In genomic region chr20:8536219-8536618, GRCh38 we compare ENCODE assay signal across 11 cellular contexts.
DNase-seq lines count a peak whose midpoint lies in the region; ATAC-seq and TF ChIP-seq lines count a peak whose summit lies in the region.
"Had no signal": no experiment of that assay in that cellular context is flagged by ENCODE, and none has a peak within 500 bp of the region (broad histone marks: within the 10 kb centered on the region; RNA-seq: fewer than 3 reads in every experiment).

No MANE protein-coding gene starts in this region.

- ATAC-seq in memory B cell (ENCODE audit: low read depth) = peak; percentile 35
- no peak for ATAC-seq in activated CD8-positive, alpha-beta T cell treated with anti-CD3 and anti-CD28 coated beads, Interleukin-2, amount 10 ng/mL, durations not matched to agents 7 days and 5 days
- no peak for ATAC-seq in WTC11

- H3K4me1 ChIP-seq in BLaER1 (peaks cover 29% of the 10 kb centered on the region), OCI-LY3 (ENCODE audit: low read length) (peaks cover 60% of the 10 kb centered on the region)
- H3K4me1 ChIP-seq: HAP-1 had no signal

- H3K27me3 Mint-ChIP-seq in memory B cell (no peaks in the 10 kb centered on the region), WTC11 (ENCODE audit: low read depth) (no peaks in the 10 kb centered on the region; the same call in 1 of the 2 replicates)
- no peaks in the 10 kb centered on the region for H3K27me3 Mint-ChIP-seq in activated CD8-positive, alpha-beta T cell treated with anti-CD3 and anti-CD28 coated beads, Interleukin-2, amount 10 ng/mL, durations not matched to agents 7 days and 5 days (ENCODE audit: low read depth)
- H3K27me3 Mint-ChIP-seq: CD4-positive, alpha-beta T cell had no signal

- no peaks in the 10 kb centered on the region for H3K36me3 ChIP-seq in BLaER1
- no peaks in the 10 kb centered on the region for H3K36me3 ChIP-seq in OCI-LY3 (replicated peaks; ENCODE audit: low read depth, low read length)
- H3K36me3 ChIP-seq: HAP-1 had no signal

- H3K27ac ChIP-seq in BLaER1 (no peak overlapping the region), OCI-LY3 (ENCODE audit: low read length) (peak overlapping the region; percentile 65)

- H3K36me3 Mint-ChIP-seq in memory B cell (no peaks in the 10 kb centered on the region), WTC11 (no peaks in the 10 kb centered on the region)
- no peaks in the 10 kb centered on the region for H3K36me3 Mint-ChIP-seq in activated CD8-positive, alpha-beta T cell treated with anti-CD3 and anti-CD28 coated beads, Interleukin-2, amount 10 ng/mL, durations not matched to agents 7 days and 5 days (ENCODE audit: low read depth)

- H3K9me3 Mint-ChIP-seq in memory B cell (no peaks in the 10 kb centered on the region), WTC11 (no peaks in the 10 kb centered on the region)
- no peaks in the 10 kb centered on the region for H3K9me3 Mint-ChIP-seq in activated CD8-positive, alpha-beta T cell treated with anti-CD3 and anti-CD28 coated beads, Interleukin-2, amount 10 ng/mL, durations not matched to agents 7 days and 5 days (ENCODE audit: insufficient read depth)
- H3K9me3 Mint-ChIP-seq: CD4-positive, alpha-beta T cell had no signal

- no peaks in the 10 kb centered on the region for H3K79me2 ChIP-seq in OCI-LY3 (ENCODE audit: low read length)

- no peaks in the 10 kb centered on the region for H3K27me3 ChIP-seq in BLaER1
- no peaks in the 10 kb centered on the region for H3K27me3 ChIP-seq in OCI-LY3 (ENCODE audit: low read depth, low read length)

- H3K9ac ChIP-seq in BLaER1 (no peak overlapping the region), OCI-LY3 (ENCODE audit: low read length) (peak overlapping the region; percentile 10; the same call in 1 of the 2 replicates)

- H4K20me1 ChIP-seq in BLaER1 = no peaks in the 10 kb centered on the region
- no peaks in the 10 kb centered on the region for H4K20me1 ChIP-seq in OCI-LY3 (ENCODE audit: insufficient read depth, low read length)

- H3K4me3 Mint-ChIP-seq in memory B cell (no peak overlapping the region), WTC11 (no peak overlapping the region)
- no peak overlapping the region for H3K4me3 Mint-ChIP-seq in activated CD8-positive, alpha-beta T cell treated with anti-CD3 and anti-CD28 coated beads, Interleukin-2, amount 10 ng/mL, durations not matched to agents 7 days and 5 days
- H3K4me3 Mint-ChIP-seq: CD4-positive, alpha-beta T cell had no signal

- H2AFZ ChIP-seq in OCI-LY3 (ENCODE audit: low read depth, low read length) = peak overlapping the region; percentile 62

- H3K27ac Mint-ChIP-seq in memory B cell (no peak overlapping the region), WTC11 (no peak overlapping the region)
- H3K27ac Mint-ChIP-seq in activated CD8-positive, alpha-beta T cell treated with anti-CD3 and anti-CD28 coated beads, Interleukin-2, amount 10 ng/mL, durations not matched to agents 7 days and 5 days = no peak overlapping the region
- H3K27ac Mint-ChIP-seq: CD4-positive, alpha-beta T cell had no signal

- no peak for TF ChIP-seq CTCF in OCI-LY3 (IDR thresholded peaks at IDR 0.05; ENCODE audit: low read depth, low read length)
- TF ChIP-seq CTCF in WTC11 (IDR thresholded peaks at IDR 0.05) = no peak; the same call in 1 of the 2 replicates

- H3K4me2 ChIP-seq in BLaER1 (peak overlapping the region; percentile 62), OCI-LY3 (ENCODE audit: low read length) (peak overlapping the region; percentile 41)

- H3K4me1 Mint-ChIP-seq in memory B cell (peaks cover 4% of the 10 kb centered on the region), WTC11 (peaks cover 10% of the 10 kb centered on the region)
- no peaks in the 10 kb centered on the region for H3K4me1 Mint-ChIP-seq in activated CD8-positive, alpha-beta T cell treated with anti-CD3 and anti-CD28 coated beads, Interleukin-2, amount 10 ng/mL, durations not matched to agents 7 days and 5 days (ENCODE audit: low read depth)

- CTCF ChIA-PET in activated CD8-positive, alpha-beta T cell treated with anti-CD3 and anti-CD28 coated beads, Interleukin-2, amount 10 ng/mL, durations not matched to agents 7 days and 5 days (lab: Charles Lee) = no interaction called here
- CTCF ChIA-PET in WTC11 (lab: Charles Lee) = interaction anchor here (1.1 to 1.8 kb wide), 3 partner anchors 10 to 514 kb away, joined by 3 to 6 read pairs (median 3); no protein-coding TSS in a partner anchor

- no peak overlapping the region for H3K4me3 ChIP-seq in BLaER1
- no peak overlapping the region for H3K4me3 ChIP-seq in Jurkat, Clone E6-1 (ENCODE audit: low read length)
- H3K4me3 ChIP-seq in OCI-LY3 (ENCODE audit: low read length) = peak overlapping the region; percentile 8; the same call in 1 of the 2 replicates
- H3K4me3 ChIP-seq: HAP-1 had no signal

- peak; percentile 8 for DNase-seq in Jurkat, Clone E6-1 (ENCODE audit: low read depth, low spot score)
- DNase-seq in memory B cell (ENCODE audit: low spot score in 2 of 2) (no peak), dermis blood vessel endothelial cell (no peak), WTC11 (ENCODE audit: low spot score) (no peak)
- DNase-seq in activated CD8-positive, alpha-beta T cell treated with anti-CD3 and anti-CD28 coated beads, Interleukin-2, amount 10 ng/mL, durations not matched to agents 7 days and 5 days = no peak
- DNase-seq: Calu3; CD4-positive, alpha-beta T cell; DMS 273 treated with DMSO at 0.1 percent for 48 hours had no signal

- POLR2A ChIA-PET in activated CD8-positive, alpha-beta T cell treated with anti-CD3 and anti-CD28 coated beads, Interleukin-2, amount 10 ng/mL, durations not matched to agents 7 days and 5 days (lab: Charles Lee) = no interaction called here
- POLR2A ChIA-PET in WTC11 (lab: Charles Lee) = no interaction called here

- H3K9me3 ChIP-seq in BLaER1 = no peaks in the 10 kb centered on the region
- H3K9me3 ChIP-seq in OCI-LY3 (ENCODE audit: insufficient read depth, low read length) = no peaks in the 10 kb centered on the region
- H3K9me3 ChIP-seq: HAP-1 had no signal

TF ChIP-seq in WTC11, 78 proteins besides CTCF, POLR2A, EP300 and RAD21:
- TF ChIP-seq ZNF512 (CRISPR knock-in tag; IDR thresholded peaks at IDR 0.05; ENCODE audit: borderline replicate concordance) (no peak), ZNF263 (CRISPR knock-in tag; IDR thresholded peaks at IDR 0.05; ENCODE audit: low read depth) (no peak), SOX15 (CRISPR knock-in tag; IDR thresholded peaks at IDR 0.05) (no peak), NFE2L1 (CRISPR knock-in tag; IDR thresholded peaks at IDR 0.05) (no peak), HMGA2 (CRISPR knock-in tag; IDR thresholded peaks at IDR 0.05) (no peak), NFATC4 (CRISPR knock-in tag; IDR thresholded peaks at IDR 0.05) (no peak), TEAD4 (CRISPR knock-in tag; IDR thresholded peaks at IDR 0.05) (no peak), ZNF671 (CRISPR knock-in tag; IDR thresholded peaks at IDR 0.05) (no peak), ZNF423 (CRISPR knock-in tag; IDR thresholded peaks at IDR 0.05) (no peak), ELF4 (CRISPR knock-in tag; IDR thresholded peaks at IDR 0.05; ENCODE audit: low read depth) (no peak), OVOL2 (CRISPR knock-in tag; IDR thresholded peaks at IDR 0.05; ENCODE audit: borderline replicate concordance) (no peak), MYBL2 (CRISPR knock-in tag; IDR thresholded peaks at IDR 0.05) (no peak), TP53 (CRISPR knock-in tag; IDR thresholded peaks at IDR 0.05) (no peak)
- TF ChIP-seq, protein P1, sequence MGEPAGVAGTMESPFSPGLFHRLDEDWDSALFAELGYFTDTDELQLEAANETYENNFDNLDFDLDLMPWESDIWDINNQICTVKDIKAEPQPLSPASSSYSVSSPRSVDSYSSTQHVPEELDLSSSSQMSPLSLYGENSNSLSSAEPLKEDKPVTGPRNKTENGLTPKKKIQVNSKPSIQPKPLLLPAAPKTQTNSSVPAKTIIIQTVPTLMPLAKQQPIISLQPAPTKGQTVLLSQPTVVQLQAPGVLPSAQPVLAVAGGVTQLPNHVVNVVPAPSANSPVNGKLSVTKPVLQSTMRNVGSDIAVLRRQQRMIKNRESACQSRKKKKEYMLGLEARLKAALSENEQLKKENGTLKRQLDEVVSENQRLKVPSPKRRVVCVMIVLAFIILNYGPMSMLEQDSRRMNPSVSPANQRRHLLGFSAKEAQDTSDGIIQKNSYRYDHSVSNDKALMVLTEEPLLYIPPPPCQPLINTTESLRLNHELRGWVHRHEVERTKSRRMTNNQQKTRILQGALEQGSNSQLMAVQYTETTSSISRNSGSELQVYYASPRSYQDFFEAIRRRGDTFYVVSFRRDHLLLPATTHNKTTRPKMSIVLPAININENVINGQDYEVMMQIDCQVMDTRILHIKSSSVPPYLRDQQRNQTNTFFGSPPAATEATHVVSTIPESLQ (CRISPR knock-in tag; IDR thresholded peaks at IDR 0.05) = no peak
- TF ChIP-seq, protein P2, sequence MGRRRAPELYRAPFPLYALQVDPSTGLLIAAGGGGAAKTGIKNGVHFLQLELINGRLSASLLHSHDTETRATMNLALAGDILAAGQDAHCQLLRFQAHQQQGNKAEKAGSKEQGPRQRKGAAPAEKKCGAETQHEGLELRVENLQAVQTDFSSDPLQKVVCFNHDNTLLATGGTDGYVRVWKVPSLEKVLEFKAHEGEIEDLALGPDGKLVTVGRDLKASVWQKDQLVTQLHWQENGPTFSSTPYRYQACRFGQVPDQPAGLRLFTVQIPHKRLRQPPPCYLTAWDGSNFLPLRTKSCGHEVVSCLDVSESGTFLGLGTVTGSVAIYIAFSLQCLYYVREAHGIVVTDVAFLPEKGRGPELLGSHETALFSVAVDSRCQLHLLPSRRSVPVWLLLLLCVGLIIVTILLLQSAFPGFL (CRISPR knock-in tag; IDR thresholded peaks at IDR 0.05; ENCODE audit: borderline replicate concordance) = no peak
